ENCODE assay signal across 1 cellular context in genomic region chr1:170682809-170683208, GRCh38.
TF ChIP-seq lines count a peak whose summit lies in the region.

No MANE protein-coding gene starts in this region.

TF ChIP-seq in SK-N-SH, 30 proteins besides CTCF, POLR2A, EP300 and RAD21 (continued from another document):
- TF ChIP-seq MAX (IDR thresholded peaks at IDR 0.05; ENCODE audit: low read depth) (no peak), IRF3 (IDR thresholded peaks at IDR 0.05; ENCODE audit: low read depth, low read length) (no peak), TEAD4 (IDR thresholded peaks at IDR 0.05; ENCODE audit: borderline replicate concordance, insufficient read depth) (no peak), FOSL2 (IDR thresholded peaks at IDR 0.05; ENCODE audit: borderline replicate concordance, low read depth) (no peak), RFX5 (IDR thresholded peaks at IDR 0.05; ENCODE audit: low read length) (no peak), POLR2AphosphoS5 (IDR thresholded peaks at IDR 0.05; ENCODE audit: low read depth, low read length) (no peak)
